In genomic region chr5:156654444-156654843, GRCh38 we compare ENCODE assay signal across 25 cellular contexts.
"Had no signal": no experiment of that assay in that cellular context is flagged by ENCODE, and none has a peak within 500 bp of the region (broad histone marks: within the 10 kb centered on the region; RNA-seq: fewer than 3 reads in every experiment).

No MANE protein-coding gene starts in this region.

- H3K36me3 Mint-ChIP-seq: immature natural killer cell; naive thymus-derived CD4-positive, alpha-beta T cell; natural killer cell treated with Interleukin-12 subunit alpha and Interleukin-12 subunit beta and Interleukin-15 and Interleukin-18, amount 100 ng/mL, for 72 hours; stimulated activated effector memory CD8-positive, alpha-beta T cell treated with anti-CD3 and anti-CD28 coated beads, Interleukin-12 subunit alpha, Interleukin-12 subunit beta, amount 100 ng/mL, for 72 hours had no signal

- H3K4me3 ChIP-seq: left lung, lower lobe of right lung, ovary, right atrium auricular region, right lobe of liver, spleen, suprapubic skin, thoracic aorta, tibial artery, upper lobe of right lung had no signal

- ATAC-seq: left colon; left lung; lower lobe of right lung; naive thymus-derived CD4-positive, alpha-beta T cell; natural killer cell treated with Interleukin-12 subunit alpha and Interleukin-12 subunit beta and Interleukin-15 and Interleukin-18, amount 100 ng/mL, for 72 hours; right lobe of liver; stimulated activated effector memory CD8-positive, alpha-beta T cell treated with anti-CD3 and anti-CD28 coated beads, Interleukin-12 subunit alpha, Interleukin-12 subunit beta, amount 100 ng/mL, for 72 hours; upper lobe of right lung had no signal

- H3K27ac ChIP-seq: left lung, lower lobe of right lung, ovary, right lobe of liver, spleen, suprapubic skin, thoracic aorta, tibial artery, upper lobe of right lung had no signal

- DNase-seq: hypothalamus; immature natural killer cell; kidney; left colon; left lung; lower lobe of right lung; mammary epithelial cell; mesenchymal stem cell; naive thymus-derived CD4-positive, alpha-beta T cell; ovary; right lobe of liver; small intestine; spleen; stimulated activated CD4-positive, alpha-beta T cell treated with anti-CD3 and anti-CD28 coated beads, Interleukin-4, amount 100 ng/mL, for 24 hours; stimulated activated naive CD4-positive, alpha-beta T cell; tibial artery; trophoblast cell; upper lobe of right lung had no signal

- H3K4me3 Mint-ChIP-seq: immature natural killer cell; naive thymus-derived CD4-positive, alpha-beta T cell; natural killer cell treated with Interleukin-12 subunit alpha and Interleukin-12 subunit beta and Interleukin-15 and Interleukin-18, amount 100 ng/mL, for 72 hours; stimulated activated effector memory CD8-positive, alpha-beta T cell treated with anti-CD3 and anti-CD28 coated beads, Interleukin-12 subunit alpha, Interleukin-12 subunit beta, amount 100 ng/mL, for 72 hours; stimulated activated naive CD8-positive, alpha-beta T cell treated with anti-CD3 and anti-CD28 coated beads, Interleukin-15, Interleukin-2, amounts not matched to agents 100 ng/mL and 50 ng/mL, for 24 hours had no signal

- H3K36me3 ChIP-seq: left lung, lower lobe of right lung, ovary, right atrium auricular region, right lobe of liver, spleen, suprapubic skin, thoracic aorta, tibial artery, upper lobe of right lung had no signal

- H3K27me3 Mint-ChIP-seq: progenitor cell of endocrine pancreas had no signal

- H3K27ac Mint-ChIP-seq: immature natural killer cell; naive thymus-derived CD4-positive, alpha-beta T cell; progenitor cell of endocrine pancreas; stimulated activated effector memory CD8-positive, alpha-beta T cell treated with anti-CD3 and anti-CD28 coated beads, Interleukin-12 subunit alpha, Interleukin-12 subunit beta, amount 100 ng/mL, for 72 hours; stimulated activated naive CD8-positive, alpha-beta T cell treated with anti-CD3 and anti-CD28 coated beads, Interleukin-15, Interleukin-2, amounts not matched to agents 100 ng/mL and 50 ng/mL, for 24 hours had no signal

- H3K9me3 ChIP-seq: left lung, lower lobe of right lung, ovary, right atrium auricular region, right lobe of liver, spleen, suprapubic skin, thoracic aorta, tibial artery, upper lobe of right lung had no signal

- H3K27me3 ChIP-seq: left lung, ovary, right atrium auricular region, right lobe of liver, spleen, suprapubic skin, tibial artery, upper lobe of right lung had no signal

- H3K4me1 ChIP-seq: left lung, lower lobe of right lung, right atrium auricular region, spleen, suprapubic skin, upper lobe of right lung had no signal

- H3K9me3 Mint-ChIP-seq: naive thymus-derived CD4-positive, alpha-beta T cell; natural killer cell treated with Interleukin-12 subunit alpha and Interleukin-12 subunit beta and Interleukin-15 and Interleukin-18, amount 100 ng/mL, for 72 hours; stimulated activated effector memory CD8-positive, alpha-beta T cell treated with anti-CD3 and anti-CD28 coated beads, Interleukin-12 subunit alpha, Interleukin-12 subunit beta, amount 100 ng/mL, for 72 hours; stimulated activated naive CD8-positive, alpha-beta T cell treated with anti-CD3 and anti-CD28 coated beads, Interleukin-15, Interleukin-2, amounts not matched to agents 100 ng/mL and 50 ng/mL, for 24 hours had no signal

- H3K4me1 Mint-ChIP-seq: immature natural killer cell; naive thymus-derived CD4-positive, alpha-beta T cell; stimulated activated effector memory CD8-positive, alpha-beta T cell treated with anti-CD3 and anti-CD28 coated beads, Interleukin-12 subunit alpha, Interleukin-12 subunit beta, amount 100 ng/mL, for 72 hours had no signal
